Comparison of ENCODE assay signal across 3 cellular contexts in genomic region chr1:224927631-224928030, GRCh38. TPM values are rescaled to one million over a fixed set of nuclear protein-coding genes. Genes with fewer than 3 reads are reported as not detected.
"Had no signal": no experiment of that assay in that cellular context is flagged by ENCODE, and none has a peak within 500 bp of the region (broad histone marks: within the 10 kb centered on the region; RNA-seq: fewer than 3 reads in every experiment).

No MANE protein-coding gene starts in this region.

RNA-seq across cellular contexts. Expression of gene DNAH14, which starts 1.8 kb away (rescaled TPM):
- total RNA-seq: activated B cell treated with CpG ODN at 0.5 μM for 24 hours; activated CD4-positive, alpha-beta T cell treated with anti-CD3 and anti-CD28 coated beads, Interleukin-2, amount 10 ng/mL, durations not matched to agents 24 days and 14 days; activated naive CD8-positive, alpha-beta T cell treated with anti-CD3 and anti-CD28 coated beads, Interleukin-2, amount 10 ng/mL, durations not matched to agents 7 days and 5 days had no signal
